ENCODE assay signal across 1 cellular context in the genomic region with DNA sequence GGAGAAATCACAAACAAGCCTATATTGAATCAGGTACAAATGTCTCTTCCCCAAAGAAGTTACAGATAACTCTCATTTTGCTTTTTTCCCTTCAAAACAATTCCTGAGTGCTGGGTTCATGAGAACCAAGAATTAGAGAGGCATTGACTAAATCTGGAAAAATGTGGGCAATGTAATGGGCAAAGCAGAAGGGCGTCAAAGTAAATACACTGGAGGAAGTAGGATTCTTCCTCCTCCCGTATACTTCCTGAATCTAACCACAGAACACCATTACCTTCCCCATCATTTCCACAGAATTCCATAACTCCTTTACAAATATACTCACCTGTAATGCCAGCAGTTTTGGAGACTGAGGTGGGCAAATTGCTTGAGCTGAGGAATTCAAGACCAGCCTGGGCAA.
TF ChIP-seq lines count a peak whose summit lies in the region.

No MANE protein-coding gene starts in this region.

TF ChIP-seq in H1, 55 proteins besides CTCF, POLR2A, EP300 and RAD21:
- TF ChIP-seq, protein P1, sequence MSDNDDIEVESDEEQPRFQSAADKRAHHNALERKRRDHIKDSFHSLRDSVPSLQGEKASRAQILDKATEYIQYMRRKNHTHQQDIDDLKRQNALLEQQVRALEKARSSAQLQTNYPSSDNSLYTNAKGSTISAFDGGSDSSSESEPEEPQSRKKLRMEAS (IDR thresholded peaks at IDR 0.05), result no peak
- TF ChIP-seq SRF (IDR thresholded peaks at IDR 0.05; ENCODE audit: low read depth, low read length) (no peak), CEBPB (IDR thresholded peaks at IDR 0.05; ENCODE audit: low read depth, low read length) (no peak), BACH1 (IDR thresholded peaks at IDR 0.05; ENCODE audit: low read length) (no peak), PHF8 (conservative IDR thresholded peaks at IDR 0.05; ENCODE audit: low read depth, low read length) (no peak), KDM4A (IDR thresholded peaks at IDR 0.05; ENCODE audit: low read depth, low read length, severe bottlenecking) (no peak), CBX8 (IDR thresholded peaks at IDR 0.05; ENCODE audit: borderline replicate concordance, low read depth, low read length) (no peak), RFX5 (IDR thresholded peaks at IDR 0.05; ENCODE audit: borderline replicate concordance, low read depth, low read length) (no peak), TBP (IDR thresholded peaks at IDR 0.05; ENCODE audit: low read depth, low read length) (no peak), RBBP5 (IDR thresholded peaks at IDR 0.05; ENCODE audit: borderline replicate concordance, low read depth, low read length) (no peak), CBX5 (IDR thresholded peaks at IDR 0.05; ENCODE audit: low read depth, low read length) (no peak), SP2 (IDR thresholded peaks at IDR 0.05; ENCODE audit: low read length) (no peak)
